In genomic region chr5:131209506-131210191, GRCh38 we compare ENCODE assay signal across 8 cellular contexts. TPM values are rescaled to one million over a fixed set of nuclear protein-coding genes. Genes with fewer than 3 reads are reported as not detected.
DNase-seq lines count a peak whose midpoint lies in the region; ATAC-seq and TF ChIP-seq lines count a peak whose summit lies in the region.

No MANE protein-coding gene starts in this region.

- H3K4me1 ChIP-seq in osteoblast (ENCODE audit: insufficient read depth, low read length) = no peaks in the 10 kb centered on the region

- no peaks in the 10 kb centered on the region for H4K20me1 ChIP-seq in osteoblast (ENCODE audit: insufficient read depth, low read length)

- no peak overlapping the region for H3K4me2 ChIP-seq in osteoblast (ENCODE audit: insufficient read depth, low read length)

- TF ChIP-seq CTCF in GM06990 (IDR thresholded peaks at IDR 0.05; ENCODE audit: insufficient read depth, low read length, poor library complexity, severe bottlenecking) = no peak
- TF ChIP-seq CTCF in osteoblast (IDR thresholded peaks at IDR 0.05; ENCODE audit: extremely low read depth, low read depth, low read length) = no peak

- no peaks in the 10 kb centered on the region for H3K27me3 ChIP-seq in GM06990 (replicated peaks; ENCODE audit: control insufficient read depth, insufficient read depth, low read length)
- no peaks in the 10 kb centered on the region for H3K27me3 ChIP-seq in osteoblast (ENCODE audit: insufficient read depth, low read length)

- H3K79me2 ChIP-seq in osteoblast (ENCODE audit: insufficient read depth, low read length) = no peaks in the 10 kb centered on the region

- no peak overlapping the region for H3K27ac ChIP-seq in osteoblast (ENCODE audit: low read depth, low read length)

- peak; percentile 84 for ATAC-seq in GM21423 (IDR thresholded peaks at IDR 0.05; ENCODE audit: unreplicated experiment)

- H2AFZ ChIP-seq in osteoblast (ENCODE audit: low read length) = no peak overlapping the region

- H3K36me3 ChIP-seq in GM06990 (ENCODE audit: control insufficient read depth, insufficient read depth, low read length) (no peaks in the 10 kb centered on the region), osteoblast (ENCODE audit: insufficient read depth, low read length) (no peaks in the 10 kb centered on the region)

- in situ Hi-C loops in KBM-7 (cut with MboI; ENCODE audit: low pct_unique_long_range_greater_than_20kb, low sequenced_read_pairs) = no loop called here

- DNase-seq in GM06990 (ENCODE audit: extremely low read depth, insufficient read length) (peak; percentile 81), KBM-7 (peak; percentile 97), T-helper 22 cell (ENCODE audit: low read depth) (peak; percentile 41), H4 (ENCODE audit: low spot score) (no peak), osteoblast (ENCODE audit: insufficient read length, low spot score, missing footprints) (no peak)
- peak; percentile 30 for DNase-seq in effector CD8-positive, alpha-beta T cell (lab: John Stamatoyannopoulos, UW)
- peak; percentile 14 to 17 for DNase-seq in stimulated activated CD8-positive, alpha-beta memory T cell treated with anti-CD3 and anti-CD28 coated beads, Interleukin-7, amount 100 ng/mL, for 48 hours (ENCODE audit: extremely low read depth in 1 of 2, low read depth in 1 of 2)

- H3K9me3 ChIP-seq in osteoblast (ENCODE audit: low read depth, low read length) = no peaks in the 10 kb centered on the region

- peak overlapping the region; percentile 59 for H3K4me3 ChIP-seq in GM06990 (replicated peaks; ENCODE audit: low read depth, low read length)
- no peak overlapping the region for H3K4me3 ChIP-seq in osteoblast (ENCODE audit: insufficient read depth, low read length)

RNA-seq across cellular contexts. Expression of gene LYRM7, which starts 38.9 kb away (rescaled TPM):
- total RNA-seq in H4 (2014; rRNA removed; shearing (Covaris generic)) = 3.7 and 8.2 TPM in 2 replicates
- 4.7 and 5.3 TPM in 2 replicates for total RNA-seq in osteoblast

RNA-seq across cellular contexts. Expression of gene HINT1, which starts 44.6 kb away (rescaled TPM):
- 547 and 590 TPM in 2 replicates for total RNA-seq in H4 (2014; rRNA removed; shearing (Covaris generic))
- total RNA-seq in osteoblast = 134 and 158 TPM in 2 replicates

RNA-seq across cellular contexts. Expression of gene CDC42SE2, which starts 54.2 kb away (rescaled TPM):
- 28.7 and 36.7 TPM in 2 replicates for total RNA-seq in H4 (2014; rRNA removed; shearing (Covaris generic))
- 22.8 and 24.8 TPM in 2 replicates for total RNA-seq in osteoblast

Comparison
In these comparisons a context has a peak if more than half of its experiments do, and no peak if none do; other contexts are left out.
1. DNase-seq: peak in GM06990 (single experiment), KBM-7 (single experiment), T-helper 22 cell (single experiment), effector CD8-positive, alpha-beta T cell (single experiment) and stimulated activated CD8-positive, alpha-beta memory T cell treated with anti-CD3 and anti-CD28 coated beads, Interleukin-7, amount 100 ng/mL, for 48 hours (2 of 2); none in H4 (single experiment) and osteoblast (single experiment).